ENCODE assay signal across 8 cellular contexts in genomic region chr14:90330203-90331196, GRCh38. TPM values are rescaled to one million over a fixed set of nuclear protein-coding genes. Genes with fewer than 3 reads are reported as not detected.
A peak's percentile ranks its signal among the peaks of the same experiment; 100 is the strongest.
DNase-seq lines count a peak whose midpoint lies in the region; ATAC-seq and TF ChIP-seq lines count a peak whose summit lies in the region.

No MANE protein-coding gene starts in this region.

- no peak overlapping the region for H3K4ac ChIP-seq in mesendoderm (ENCODE audit: low read depth, low read length)

- H2BK15ac ChIP-seq in mesendoderm (replicated peaks; ENCODE audit: low read depth): no peak overlapping the region

- in situ Hi-C loops in astrocyte of the spinal cord (cut with HindIII; ENCODE audit: low sequenced_read_pairs): no loop called here

- H3K27ac ChIP-seq in left ventricle myocardium inferior (replicated peaks): peak overlapping the region; percentile 91
- H3K27ac ChIP-seq in mesendoderm (ENCODE audit: low read depth, low read length): no peak overlapping the region
- peak overlapping the region; percentile 87 for H3K27ac ChIP-seq in upper lobe of right lung

- TF ChIP-seq CTCF in left ventricle myocardium inferior (IDR thresholded peaks at IDR 0.05; ENCODE audit: borderline replicate concordance): no peak
- no peak for TF ChIP-seq CTCF in astrocyte of the spinal cord (IDR thresholded peaks at IDR 0.05; ENCODE audit: low read depth, low read length)
- TF ChIP-seq CTCF in upper lobe of right lung (IDR thresholded peaks at IDR 0.05): no peak

- H3K36me3 ChIP-seq in left ventricle myocardium inferior (no peaks in the 10 kb centered on the region), mesendoderm (ENCODE audit: control insufficient read depth, insufficient read depth, low read length) (no peaks in the 10 kb centered on the region), upper lobe of right lung (no peaks in the 10 kb centered on the region)

- H2BK120ac ChIP-seq in mesendoderm (ENCODE audit: low read depth, low read length): no peak overlapping the region

- H2AK5ac ChIP-seq in mesendoderm (ENCODE audit: low read length): no peak overlapping the region

- intact Hi-C loops in left ventricle myocardium inferior (cut with micrococcal nuclease): no loop called here
- intact Hi-C loops in Right ventricle myocardium inferior (cut with DNase I): loop anchor here (2.0 to 5.0 kb wide), 2 partner anchors 67 to 428 kb away; partner anchors contain the start of gene CALM1
- intact Hi-C loops in upper lobe of right lung (cut with DNase I): no loop called here

- peaks cover 3% of the 10 kb centered on the region for H3K79me2 ChIP-seq in mesendoderm (ENCODE audit: control insufficient read depth, insufficient read depth, low read length)

- H3K4me1 ChIP-seq in left ventricle myocardium inferior: peaks cover 23% of the 10 kb centered on the region
- H3K4me1 ChIP-seq in mesendoderm (ENCODE audit: control insufficient read depth, low read depth, low read length): no peaks in the 10 kb centered on the region
- peaks cover 9% of the 10 kb centered on the region for H3K4me1 ChIP-seq in upper lobe of right lung

- no peak for ATAC-seq in Right ventricle myocardium inferior
- no peak for ATAC-seq in upper lobe of right lung

- DNase-seq in left ventricle myocardium inferior (no peak), Right ventricle myocardium inferior (ENCODE audit: missing footprints) (no peak), astrocyte of the spinal cord (ENCODE audit: low read depth, low spot score) (no peak), mesendoderm (no peak), upper lobe of right lung (no peak), NCI-H1436 (lab: John Stamatoyannopoulos, UW) (no peak), amniotic stem cell (lab: John Stamatoyannopoulos, UW) (no peak)
- no peak for DNase-seq in stimulated activated CD4-positive, alpha-beta T cell treated with anti-CD3 and anti-CD28 coated beads, Interleukin-4, amount 100 ng/mL, for 4 hours

- no peak overlapping the region for H3K4me2 ChIP-seq in mesendoderm (ENCODE audit: low read length)

- H3K18ac ChIP-seq in mesendoderm (ENCODE audit: low read length): no peak overlapping the region

- H3K23ac ChIP-seq in mesendoderm (ENCODE audit: low read length): no peak overlapping the region

- no peak overlapping the region for H3K56ac ChIP-seq in mesendoderm (ENCODE audit: low read length)

- H3K27me3 ChIP-seq in left ventricle myocardium inferior (ENCODE audit: low read depth) (peaks cover 5% of the 10 kb centered on the region), mesendoderm (ENCODE audit: insufficient read depth, low read length, poor library complexity) (no peaks in the 10 kb centered on the region), upper lobe of right lung (no peaks in the 10 kb centered on the region)

- WGBS in mesendoderm (ENCODE audit: extremely low coverage, insufficient coverage, low lambda C conversion rate): no CpG with 5 or more reads among the region's 15 CpGs

- H3K79me1 ChIP-seq in mesendoderm (ENCODE audit: low read length): peaks cover 5% of the 10 kb centered on the region

- H3K4me3 ChIP-seq in left ventricle myocardium inferior (peak overlapping the region; percentile 73), astrocyte of the spinal cord (ENCODE audit: low read depth, low read length) (peak overlapping the region; percentile 58), mesendoderm (ENCODE audit: low read length) (no peak overlapping the region), upper lobe of right lung (peak overlapping the region; percentile 77)

- H3K9me3 ChIP-seq in left ventricle myocardium inferior (replicated peaks) (no peaks in the 10 kb centered on the region), upper lobe of right lung (no peaks in the 10 kb centered on the region)

- no peak overlapping the region for H2BK5ac ChIP-seq in mesendoderm (ENCODE audit: low read length)

- peak overlapping the region; percentile 78 for H3K9ac ChIP-seq in mesendoderm (ENCODE audit: low read length)

- peak overlapping the region; percentile 89 for H4K8ac ChIP-seq in mesendoderm (ENCODE audit: low read depth, low read length)

- no peak overlapping the region for H4K5ac ChIP-seq in mesendoderm (ENCODE audit: low read length)

RNA-seq across cellular contexts. Expression of gene NRDE2, which starts 1.2 kb away (rescaled TPM):
- total RNA-seq in left ventricle myocardium inferior (10.5 TPM), Right ventricle myocardium inferior (11.2 TPM), upper lobe of right lung (22.2 TPM)
- 6.8 TPM for polyA plus RNA-seq in mesendoderm (2013, experiment 1 of 2)
- 6.9 TPM for polyA plus RNA-seq in mesendoderm (2013, experiment 2 of 2)
